In the genomic region with DNA sequence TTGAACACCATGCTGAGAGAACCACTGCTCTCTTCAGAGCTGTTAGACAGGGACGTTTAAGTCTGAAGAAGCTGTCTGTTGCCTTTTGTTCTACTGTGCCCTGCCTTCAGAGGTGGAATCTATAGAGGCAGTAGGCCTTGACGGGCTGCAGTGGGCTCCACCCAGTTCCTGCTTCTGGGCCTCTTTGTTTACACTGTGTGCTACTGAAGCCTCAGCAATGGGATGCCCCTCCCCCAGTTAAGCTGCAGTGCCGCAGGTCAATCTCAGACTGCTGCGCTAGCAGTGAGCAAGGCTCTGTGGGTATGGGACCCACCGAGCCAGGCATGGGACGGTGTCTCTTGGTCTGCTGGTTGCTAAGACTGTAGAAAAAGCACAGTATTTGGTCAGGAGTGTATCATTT, we compare ENCODE assay signal across 19 cellular contexts.
A peak's percentile ranks its signal among the peaks of the same experiment; 100 is the strongest.
DNase-seq lines count a peak whose midpoint lies in the region; ATAC-seq and TF ChIP-seq lines count a peak whose summit lies in the region.
"Had no signal": no experiment of that assay in that cellular context is flagged by ENCODE, and none has a peak within 500 bp of the region (broad histone marks: within the 10 kb centered on the region; RNA-seq: fewer than 3 reads in every experiment).

No MANE protein-coding gene starts in this region.

- no peak overlapping the region for H2BK120ac ChIP-seq in neuronal stem cell (ENCODE audit: low read depth, low read length)

- POLR2A ChIA-PET in activated CD4-positive, alpha-beta T cell treated with anti-CD3 and anti-CD28 coated beads for 36 hours (lab: Charles Lee) = no interaction called here

- no peak overlapping the region for H2BK15ac ChIP-seq in neuronal stem cell (ENCODE audit: low read length)

- H3K27me3 ChIP-seq in endodermal cell (ENCODE audit: control insufficient read depth, insufficient read depth, low read length, poor library complexity, severe bottlenecking) = no peaks in the 10 kb centered on the region
- no peaks in the 10 kb centered on the region for H3K27me3 ChIP-seq in neuronal stem cell (ENCODE audit: control insufficient read depth in 3 of 3, insufficient read depth in 3 of 3, low read depth in 1 of 3, low read length in 3 of 3)
- H3K27me3 ChIP-seq: SJSA1 had no signal

- CTCF ChIA-PET in activated CD4-positive, alpha-beta T cell treated with anti-CD3 and anti-CD28 coated beads for 36 hours (lab: Charles Lee) = no interaction called here

- no peaks in the 10 kb centered on the region for H3K4me1 Mint-ChIP-seq in endodermal cell
- no peaks in the 10 kb centered on the region for H3K4me1 Mint-ChIP-seq in activated CD4-positive, alpha-beta T cell treated with anti-CD3 and anti-CD28 coated beads for 36 hours

- H2BK5ac ChIP-seq in neuronal stem cell (ENCODE audit: low read length) = no peak overlapping the region

- peak overlapping the region; percentile 21 for H3K27ac Mint-ChIP-seq in endodermal cell
- H3K27ac Mint-ChIP-seq in activated CD4-positive, alpha-beta T cell treated with anti-CD3 and anti-CD28 coated beads for 36 hours = no peak overlapping the region

- peak overlapping the region; percentile 41 for H2BK12ac ChIP-seq in neuronal stem cell (ENCODE audit: low read length)

- H3K9me3 Mint-ChIP-seq in endodermal cell = peaks cover 9% of the 10 kb centered on the region
- H3K9me3 Mint-ChIP-seq in activated CD4-positive, alpha-beta T cell treated with anti-CD3 and anti-CD28 coated beads for 36 hours (ENCODE audit: low read depth) = peaks cover 10% of the 10 kb centered on the region

- peak overlapping the region; percentile 82 for H4K8ac ChIP-seq in neuronal stem cell (ENCODE audit: low read depth, low read length)

- H3K79me1 ChIP-seq in neuronal stem cell (ENCODE audit: low read depth, low read length) = no peaks in the 10 kb centered on the region

- H3K4ac ChIP-seq in neuronal stem cell (ENCODE audit: low read length) = peak overlapping the region; percentile 11

- intact Hi-C loops in activated CD4-positive, alpha-beta T cell treated with anti-CD3 and anti-CD28 coated beads for 36 hours (cut with DNase I, micrococcal nuclease) = no loop called here

- ATAC-seq in GM18519 (IDR thresholded peaks at IDR 0.05; ENCODE audit: low FRiP score, unreplicated experiment) = no peak
- no peak for ATAC-seq in activated CD4-positive, alpha-beta T cell treated with anti-CD3 and anti-CD28 coated beads for 36 hours

- H3K36me3 Mint-ChIP-seq in endodermal cell (ENCODE audit: low read depth) = no peaks in the 10 kb centered on the region
- H3K36me3 Mint-ChIP-seq in activated CD4-positive, alpha-beta T cell treated with anti-CD3 and anti-CD28 coated beads for 36 hours (ENCODE audit: low read depth) = no peaks in the 10 kb centered on the region

- no peak overlapping the region for H3K27ac ChIP-seq in endodermal cell (ENCODE audit: low read depth, low read length)
- no peak overlapping the region for H3K27ac ChIP-seq in neuronal stem cell (replicated peaks; ENCODE audit: low read length)
- H3K27ac ChIP-seq: 22Rv1, PC-9, SJSA1 had no signal

- DNase-seq in NCI-H2029 (lab: John Stamatoyannopoulos, UW) (peak; percentile 14), NCI-H2029 treated with DMSO at 0.1 percent for 48 hours (lab: John Stamatoyannopoulos, UW) (no peak), NCI-H69 (lab: John Stamatoyannopoulos, UW) (peak; percentile 8), endodermal cell (peak; percentile 60), neuronal stem cell (ENCODE audit: low spot score) (no peak), 8988T (no peak)
- no peak for DNase-seq in activated CD4-positive, alpha-beta T cell treated with anti-CD3 and anti-CD28 coated beads for 36 hours
- DNase-seq: Caco-2, KG1, MV-4-11, NCI-H1436, NCI-H1930, NCI-H2171 treated with DMSO at 0.1 percent for 48 hours, NCI-H446, NCI-H748 treated with DMSO at 0.1 percent for 48 hours, PC-9 had no signal

- WGBS in endodermal cell (ENCODE audit: insufficient coverage in 1 of 2, insufficient read length in 1 of 2), 2 experiments = 29 to 71% methylated on average over 2 to 6 of the region's 6 CpGs
- no CpG with 5 or more reads among the region's 6 CpGs for WGBS in neuronal stem cell (ENCODE audit: extremely low coverage in 2 of 2, insufficient read length in 2 of 2, insufficient replicate concordance in 1 of 2), 2 donors

- H3K4me3 Mint-ChIP-seq in endodermal cell = no peak overlapping the region
- no peak overlapping the region for H3K4me3 Mint-ChIP-seq in activated CD4-positive, alpha-beta T cell treated with anti-CD3 and anti-CD28 coated beads for 36 hours

- no peaks in the 10 kb centered on the region for H3K27me3 Mint-ChIP-seq in endodermal cell (ENCODE audit: insufficient read depth)
- H3K27me3 Mint-ChIP-seq in activated CD4-positive, alpha-beta T cell treated with anti-CD3 and anti-CD28 coated beads for 36 hours = no peaks in the 10 kb centered on the region

- H3K4me1 ChIP-seq in endodermal cell (ENCODE audit: control insufficient read depth, insufficient read depth, low read length) (no peaks in the 10 kb centered on the region), neuronal stem cell (ENCODE audit: control insufficient read depth in 2 of 2, insufficient read depth in 1 of 2, low read depth in 1 of 2, low read length in 2 of 2) (peaks cover 0 to 4% of the 10 kb centered on the region in 2 donors)

- H2AK5ac ChIP-seq in neuronal stem cell (ENCODE audit: low read depth, low read length) = no peak overlapping the region

- H3K14ac ChIP-seq in neuronal stem cell (ENCODE audit: low read length) = no peak overlapping the region

- no peaks in the 10 kb centered on the region for H3K9me3 ChIP-seq in endodermal cell (ENCODE audit: control insufficient read depth, low read length)
- peaks cover 0 to 3% of the 10 kb centered on the region in 2 donors for H3K9me3 ChIP-seq in neuronal stem cell (replicated peaks in 1 of 2; ENCODE audit: control insufficient read depth in 2 of 2, insufficient read depth in 1 of 2, low read depth in 1 of 2, low read length in 2 of 2)
- H3K9me3 ChIP-seq: Caco-2, SJSA1 had no signal

- H3K4me3 ChIP-seq in endodermal cell (ENCODE audit: low read length) = no peak overlapping the region
- peak overlapping the region in 1 of 2 donors; percentile 46 for H3K4me3 ChIP-seq in neuronal stem cell (ENCODE audit: low read length in 2 of 2)
- H3K4me3 ChIP-seq: PC-9, SJSA1 had no signal

- no peak overlapping the region for H4K91ac ChIP-seq in neuronal stem cell (ENCODE audit: low read depth, low read length, poor library complexity)

- H2AFZ ChIP-seq in neuronal stem cell (ENCODE audit: low read length) = peak overlapping the region; percentile 80
- H2AFZ ChIP-seq: PC-9 had no signal

- no peak overlapping the region for H3K23ac ChIP-seq in neuronal stem cell (ENCODE audit: low read depth, low read length, poor library complexity)

- H3K4me2 ChIP-seq in neuronal stem cell (ENCODE audit: insufficient read depth, low read length, poor library complexity, severe bottlenecking) = no peak overlapping the region
- H3K4me2 ChIP-seq: PC-9 had no signal

- no peak for TF ChIP-seq CTCF in endodermal cell (conservative IDR thresholded peaks at IDR 0.05)

- H3K9ac ChIP-seq in endodermal cell (ENCODE audit: extremely low read depth, low read length, poor library complexity, severe bottlenecking) (no peak overlapping the region), neuronal stem cell (ENCODE audit: low read depth, low read length, poor library complexity) (no peak overlapping the region)

- no peak overlapping the region for H3K18ac ChIP-seq in neuronal stem cell (ENCODE audit: low read length)

- H3K36me3 ChIP-seq in endodermal cell (ENCODE audit: control insufficient read depth, insufficient read depth, low read length) (no peaks in the 10 kb centered on the region), neuronal stem cell (replicated peaks in 1 of 2; ENCODE audit: control insufficient read depth in 2 of 2, insufficient read depth in 2 of 2, low read length in 2 of 2) (no peaks in the 10 kb centered on the region)
- H3K36me3 ChIP-seq: SJSA1 had no signal

Comparison
In these comparisons a context has a peak if more than half of its experiments do, and no peak if none do; other contexts are left out.
1. DNase-seq: peak in NCI-H2029 (single experiment), NCI-H69 (single experiment) and endodermal cell (single experiment); none in NCI-H2029 treated with DMSO at 0.1 percent for 48 hours (single experiment), neuronal stem cell (single experiment), activated CD4-positive, alpha-beta T cell treated with anti-CD3 and anti-CD28 coated beads for 36 hours (single experiment) and 8988T (single experiment).